Comparison of ENCODE assay signal across 8 cellular contexts in genomic region chr7:6590645-6591110, GRCh38. TPM values are rescaled to one million over a fixed set of nuclear protein-coding genes. Genes with fewer than 3 reads are reported as not detected.
DNase-seq lines count a peak whose midpoint lies in the region; ATAC-seq, FAIRE-seq and TF ChIP-seq lines count a peak whose summit lies in the region.

No MANE protein-coding gene starts in this region.

- H3K27ac ChIP-seq in OCI-LY7 (ENCODE audit: low read depth, low read length, poor library complexity, severe bottlenecking): peak overlapping the region; percentile 72
- no peak overlapping the region for H3K27ac ChIP-seq in H1 (ENCODE audit: low read depth, low read length)
- H3K27ac ChIP-seq in neural cell (ENCODE audit: low read length): peak overlapping the region; percentile 83

- H2BK5ac ChIP-seq in H1 (ENCODE audit: low read depth, low read length): peak overlapping the region; percentile 48; the same call in 1 of the 2 replicates

- no peak overlapping the region for H2AK5ac ChIP-seq in H1 (ENCODE audit: low read depth, low read length)

- no peaks in the 10 kb centered on the region for H3F3A ChIP-seq in neural cell (ENCODE audit: insufficient read depth, low read length, poor library complexity, severe bottlenecking)

- H3K4ac ChIP-seq in H1 (replicated peaks; ENCODE audit: insufficient read length, low read depth, low read length): no peak overlapping the region

- H2AFZ ChIP-seq in OCI-LY7 (ENCODE audit: low read length) (peak overlapping the region; percentile 36; the same call in 1 of the 2 replicates), H1 (ENCODE audit: low read length) (no peak overlapping the region), neural cell (ENCODE audit: low read depth, low read length) (peak overlapping the region; percentile 90)

- peak overlapping the region in 3 of 4 experiments; percentile 66 to 82 (median 72); a peak in 5 of 7 replicates for H3K9ac ChIP-seq in H1 (replicated peaks in 1 of 4; ENCODE audit: extremely low read depth in 1 of 4, low read depth in 3 of 4, low read length in 3 of 4)
- peak overlapping the region; percentile 93 for H3K9ac ChIP-seq in neural cell (ENCODE audit: low read length)

- no peak for TF ChIP-seq CTCF in AG10803 (conservative IDR thresholded peaks at IDR 0.05; ENCODE audit: low read length)
- TF ChIP-seq CTCF in OCI-LY7 (conservative IDR thresholded peaks at IDR 0.05; ENCODE audit: low read length): no peak
- TF ChIP-seq CTCF in H1 (IDR thresholded peaks at IDR 0.05; ENCODE audit: control extremely low read depth in 1 of 3, insufficient read depth in 1 of 3, low read depth in 1 of 3, low read length in 3 of 3): peak in 1 of 3 experiments; percentile 1; a peak in 1 of 4 replicates
- no peak for TF ChIP-seq CTCF in neural cell (IDR thresholded peaks at IDR 0.05; ENCODE audit: poor library complexity, severe bottlenecking)

- H3K4me1 ChIP-seq in OCI-LY7 (ENCODE audit: insufficient read depth, low read length, poor library complexity, severe bottlenecking): peaks cover 22% of the 10 kb centered on the region
- H3K4me1 ChIP-seq in H1 (replicated peaks in 1 of 4; ENCODE audit: control insufficient read depth in 3 of 4, insufficient read depth in 4 of 4, low read length in 3 of 4): peaks cover 0 to 3% (median 0%) of the 10 kb centered on the region in 4 experiments; a peak in 1 of 7 replicates

- no peak overlapping the region for H2BK20ac ChIP-seq in H1 (ENCODE audit: low read length)

- POLR2A ChIA-PET in OCI-LY7 (lab: Charles Lee) (interaction anchor here (0.6 to 1.9 kb wide), 9 partner anchors 9 to 112 kb away, joined by 3 to 7 read pairs (median 4); partner anchors contain the start of gene ZDHHC4), H1 (lab: Charles Lee; ENCODE audit: partially characterized antibody) (interaction anchor here (0.8 to 4.5 kb wide), 9 partner anchors 10 to 71 kb away, joined by 3 to 25 read pairs (median 3); partner anchors contain the start of genes ZDHHC4 and ZNF853)

- CTCF ChIA-PET in OCI-LY7 (lab: Charles Lee; ENCODE audit: unreplicated experiment) (interaction anchor here (0.9 to 1.0 kb wide), 2 partner anchors 10 to 15 kb away, joined by 4 to 5 read pairs; no protein-coding TSS in a partner anchor), H1 (lab: Charles Lee; ENCODE audit: partially characterized antibody) (interaction anchor here (0.6 to 4.3 kb wide), 12 partner anchors 10 to 426 kb away, joined by 3 to 16 read pairs (median 4); no protein-coding TSS in a partner anchor)

- H3K27me3 ChIP-seq in H1 (replicated peaks in 1 of 4; ENCODE audit: control insufficient read depth in 3 of 4, extremely low read depth in 1 of 4, insufficient read depth in 3 of 4, low read length in 3 of 4) (no peaks in the 10 kb centered on the region), neural cell (ENCODE audit: insufficient read depth, low read depth, low read length) (no peaks in the 10 kb centered on the region)

- no peak overlapping the region for H4K91ac ChIP-seq in H1 (replicated peaks; ENCODE audit: insufficient read length, low read length)

- no peaks in the 10 kb centered on the region for H3K9me3 ChIP-seq in OCI-LY7 (ENCODE audit: low read length)
- H3K9me3 ChIP-seq in H1 (ENCODE audit: insufficient read depth in 2 of 2, low read depth in 1 of 2, low read length in 1 of 2): no peaks in the 10 kb centered on the region
- H3K9me3 ChIP-seq in neural cell (ENCODE audit: low read length): no peaks in the 10 kb centered on the region

- no peak for TF ChIP-seq POLR2A in H1 (IDR thresholded peaks at IDR 0.05; ENCODE audit: control extremely low read depth in 1 of 2, low read depth in 2 of 2, low read length in 2 of 2)

- WGBS in H1 (ENCODE audit: extremely low coverage in 1 of 2, insufficient coverage in 1 of 2, insufficient read length in 1 of 2, insufficient replicate concordance in 2 of 2, low coverage in 1 of 2, low lambda C conversion rate in 2 of 2, missing lambda C conversion rate in 1 of 2), 2 experiments: 30% methylated on average over 9 of the region's 10 CpGs; no CpG with 5 or more reads in 1 of the 2 experiments

- ATAC-seq in GM21367 (IDR thresholded peaks at IDR 0.05; ENCODE audit: unreplicated experiment): peak; percentile 15
- no peak for ATAC-seq in HG03439 (IDR thresholded peaks at IDR 0.05; ENCODE audit: unreplicated experiment)
- ATAC-seq in GM21825 (IDR thresholded peaks at IDR 0.05; ENCODE audit: unreplicated experiment): no peak

- no peak overlapping the region for H2BK120ac ChIP-seq in H1 (replicated peaks; ENCODE audit: low read depth, low read length)

- DNase-seq in AG10803 (ENCODE audit: low read depth) (no peak), OCI-LY7 (ENCODE audit: low spot score) (no peak), H1 (ENCODE audit: low read depth in 1 of 2, low spot score in 2 of 2) (no peak), NCI-H2029 (lab: John Stamatoyannopoulos, UW) (no peak)

- no peaks in the 10 kb centered on the region for H4K20me1 ChIP-seq in OCI-LY7 (ENCODE audit: insufficient read depth, low read length)
- H4K20me1 ChIP-seq in H1 (replicated peaks in 1 of 2; ENCODE audit: control insufficient read depth in 1 of 2, insufficient read depth in 2 of 2, low read length in 2 of 2): peaks cover 0 to 3% of the 10 kb centered on the region in 2 experiments
- H4K20me1 ChIP-seq in neural cell (ENCODE audit: insufficient read depth): no peaks in the 10 kb centered on the region

- H4K8ac ChIP-seq in H1 (ENCODE audit: extremely low read depth, insufficient read depth, low read length): no peak overlapping the region; the same call in 1 of the 2 replicates

- no peak overlapping the region for H2BK15ac ChIP-seq in H1 (ENCODE audit: low read length)

- no peak overlapping the region for H3K18ac ChIP-seq in H1 (ENCODE audit: extremely low read depth, low read length)

- H3K14ac ChIP-seq in H1 (ENCODE audit: insufficient read length): no peak overlapping the region

- no peak for TF ChIP-seq EP300 in H1 (IDR thresholded peaks at IDR 0.05; ENCODE audit: borderline replicate concordance in 1 of 2, low read depth in 2 of 2, low read length in 2 of 2)
- no peak for TF ChIP-seq EP300 in neural cell (conservative IDR thresholded peaks at IDR 0.05; ENCODE audit: poor library complexity, severe bottlenecking)

- TF ChIP-seq RAD21 in H1 (IDR thresholded peaks at IDR 0.05 in 1 of 2, conservative IDR thresholded peaks at IDR 0.05 in 1 of 2; ENCODE audit: low read depth in 2 of 2, low read length in 2 of 2) (no peak), neural cell (conservative IDR thresholded peaks at IDR 0.05) (no peak)

- H3K4me2 ChIP-seq in OCI-LY7 (ENCODE audit: low read length) (peak overlapping the region; percentile 97), H1 (ENCODE audit: insufficient read depth in 1 of 2, low read depth in 2 of 2, low read length in 2 of 2) (peak overlapping the region; percentile 68 to 78), neural cell (ENCODE audit: low read length) (peak overlapping the region; percentile 92)

- H3K36me3 ChIP-seq in OCI-LY7 (ENCODE audit: insufficient read depth, low read length): peaks cover 79% of the 10 kb centered on the region
- H3K36me3 ChIP-seq in H1 (ENCODE audit: control insufficient read depth in 2 of 4, insufficient read depth in 4 of 4, low read length in 3 of 4): peaks cover 2 to 40% (median 12%) of the 10 kb centered on the region in 4 experiments; a peak in 7 of 8 replicates
- no peaks in the 10 kb centered on the region for H3K36me3 ChIP-seq in neural cell (ENCODE audit: insufficient read depth, low read length)

- H3K79me2 ChIP-seq in OCI-LY7 (ENCODE audit: insufficient read depth, low read depth, low read length): peaks cover 13% of the 10 kb centered on the region
- no peaks in the 10 kb centered on the region for H3K79me2 ChIP-seq in H1 (ENCODE audit: control insufficient read depth in 1 of 2, insufficient read depth in 2 of 2, low read length in 2 of 2)
- peaks cover 3% of the 10 kb centered on the region for H3K79me2 ChIP-seq in neural cell (replicated peaks; ENCODE audit: insufficient read depth, low read length)

- no peak for FAIRE-seq in H1 (lab: Jason Lieb, UNC)

- H2BK12ac ChIP-seq in H1 (ENCODE audit: low read depth, low read length): no peak overlapping the region

- no peaks in the 10 kb centered on the region; the same call in 1 of the 2 replicates for H3K79me1 ChIP-seq in H1 (ENCODE audit: low read depth, low read length)

- H4K5ac ChIP-seq in H1 (ENCODE audit: insufficient read length, low read depth, low read length): no peak overlapping the region

- H3K9me2 ChIP-seq in OCI-LY7 (ENCODE audit: insufficient read depth, low read length) (no peaks in the 10 kb centered on the region), neural cell (ENCODE audit: insufficient read depth, low read length) (no peaks in the 10 kb centered on the region)

- H3K23me2 ChIP-seq in H1 (ENCODE audit: low read depth, low read length): no peaks in the 10 kb centered on the region; the same call in 1 of the 2 replicates

- intact Hi-C loops in OCI-LY7 (cut with micrococcal nuclease; ENCODE audit: unreplicated experiment): loop anchor here (1.0 to 5.0 kb wide), 5 partner anchors 13 to 267 kb away; partner anchors contain the start of genes ZDHHC4 and ZNF316

- H3K4me3 ChIP-seq in AG10803 (ENCODE audit: low read length) (peak overlapping the region; percentile 87), OCI-LY7 (ENCODE audit: low read depth, low read length, poor library complexity, severe bottlenecking) (peak overlapping the region; percentile 84), H1 (ENCODE audit: extremely low read depth in 1 of 4, insufficient read depth in 2 of 4, low read depth in 3 of 4, low read length in 4 of 4) (peak overlapping the region; percentile 77 to 86 (median 80)), neural cell (ENCODE audit: low read length) (peak overlapping the region; percentile 100)

- BruUV-seq in OCI-LY7 (replicated peaks; lab: Mats Ljungman, UMichigan): no TSS peak

- no peak overlapping the region for H3K23ac ChIP-seq in H1 (ENCODE audit: insufficient read length)

- H3K56ac ChIP-seq in H1 (replicated peaks; ENCODE audit: insufficient read length, low read depth, low read length): no peak overlapping the region

RNA-seq across cellular contexts. Expression of gene INTS15, which starts 0.9 kb away (rescaled TPM):
- 27.2 and 33.0 TPM in 2 replicates for total RNA-seq in OCI-LY7 (2014; rRNA removed; shearing (Covaris generic))
- 38.8 and 40.9 TPM in 2 replicates for total RNA-seq in OCI-LY7 (2022)
- total RNA-seq in H1 (2021; fragmentation: NEBNext Ultra II Directional; extraction: Animal tissue kit (Norgen Biotek cat#: 25700)): 25.7 and 26.1 TPM in 2 replicates
- polyA plus RNA-seq in H1 (2011; rRNA removed) (23.0 and 37.3 TPM in 2 replicates), neural cell (32.0 and 36.2 TPM in 2 replicates)
- 21.9 TPM for polyA plus RNA-seq in H1 (2011; cell fraction: cytosol; rRNA removed)
- 30.1 TPM for polyA plus RNA-seq in H1 (2011; cell fraction: nucleus; rRNA removed)
- polyA plus RNA-seq in H1 (2012, experiment 1 of 2): 18.8 to 22.4 TPM (median 19.7 TPM) in 4 replicates
- 26.1 TPM for polyA plus RNA-seq in H1 (2012, experiment 2 of 2)
- polyA plus RNA-seq in H1 (2013, experiment 1 of 2): 18.3 TPM
- polyA plus RNA-seq in H1 (2013, experiment 2 of 2): 18.0 TPM
- polyA minus RNA-seq in H1 (2011; rRNA and poly(A)+ RNA removed): 12.6 and 15.0 TPM in 2 replicates
- polyA minus RNA-seq in H1 (2011; cell fraction: cytosol; rRNA and poly(A)+ RNA removed): 18.3 TPM
- polyA minus RNA-seq in H1 (2011; cell fraction: nucleus; rRNA and poly(A)+ RNA removed): 12.6 TPM
- 34.5 and 47.0 TPM in 2 replicates for polyA minus RNA-seq in neural cell

RNA-seq across cellular contexts. Expression of gene ZDHHC4, which starts 13.4 kb away (rescaled TPM):
- total RNA-seq in OCI-LY7 (2014; rRNA removed; shearing (Covaris generic)): 60.7 and 76.4 TPM in 2 replicates
- 92.7 and 110 TPM in 2 replicates for total RNA-seq in OCI-LY7 (2022)
- 50.2 and 50.8 TPM in 2 replicates for total RNA-seq in H1 (2021; fragmentation: NEBNext Ultra II Directional; extraction: Animal tissue kit (Norgen Biotek cat#: 25700))
- polyA plus RNA-seq in H1 (2011; rRNA removed) (171 and 174 TPM in 2 replicates), neural cell (52.2 and 55.9 TPM in 2 replicates)
- polyA plus RNA-seq in H1 (2011; cell fraction: cytosol; rRNA removed): 99.9 TPM
- polyA plus RNA-seq in H1 (2011; cell fraction: nucleus; rRNA removed): 88.3 TPM
- polyA plus RNA-seq in H1 (2012, experiment 1 of 2): 49.5 to 61.1 TPM (median 51.8 TPM) in 4 replicates
- polyA plus RNA-seq in H1 (2012, experiment 2 of 2): 83.8 TPM
- 58.5 TPM for polyA plus RNA-seq in H1 (2013, experiment 1 of 2)
- polyA plus RNA-seq in H1 (2013, experiment 2 of 2): 61.2 TPM
- polyA minus RNA-seq in H1 (2011; rRNA and poly(A)+ RNA removed): 155 TPM in 2 replicates
- polyA minus RNA-seq in H1 (2011; cell fraction: cytosol; rRNA and poly(A)+ RNA removed): 28.9 TPM
- polyA minus RNA-seq in H1 (2011; cell fraction: nucleus; rRNA and poly(A)+ RNA removed): 50.4 TPM
- polyA minus RNA-seq in neural cell: 35.5 and 39.7 TPM in 2 replicates

RNA-seq across cellular contexts. Expression of gene ZNF853, which starts 24.7 kb away (rescaled TPM):
- total RNA-seq in OCI-LY7 (2014; rRNA removed; shearing (Covaris generic)): 0.60 and 0.77 TPM in 2 replicates
- total RNA-seq in OCI-LY7 (2022): 0.48 and 0.55 TPM in 2 replicates
- 5.5 and 5.7 TPM in 2 replicates for total RNA-seq in H1 (2021; fragmentation: NEBNext Ultra II Directional; extraction: Animal tissue kit (Norgen Biotek cat#: 25700))
- polyA plus RNA-seq in H1 (2011; rRNA removed) (4.3 and 4.4 TPM in 2 replicates), neural cell (8.7 and 12.9 TPM in 2 replicates)
- 5.4 TPM for polyA plus RNA-seq in H1 (2011; cell fraction: cytosol; rRNA removed)
- 6.3 TPM for polyA plus RNA-seq in H1 (2011; cell fraction: nucleus; rRNA removed)
- 2.0 to 4.2 TPM (median 3.2 TPM) in 4 replicates for polyA plus RNA-seq in H1 (2012, experiment 1 of 2)
- 2.2 TPM for polyA plus RNA-seq in H1 (2012, experiment 2 of 2)
- 4.1 TPM for polyA plus RNA-seq in H1 (2013, experiment 1 of 2)
- polyA plus RNA-seq in H1 (2013, experiment 2 of 2): 4.0 TPM
- polyA minus RNA-seq in H1 (2011; rRNA and poly(A)+ RNA removed): 9.9 and 11.6 TPM in 2 replicates
- 6.5 TPM for polyA minus RNA-seq in H1 (2011; cell fraction: cytosol; rRNA and poly(A)+ RNA removed)
- 5.6 TPM for polyA minus RNA-seq in H1 (2011; cell fraction: nucleus; rRNA and poly(A)+ RNA removed)
- 23.0 and 26.8 TPM in 2 replicates for polyA minus RNA-seq in neural cell

RNA-seq across cellular contexts. Expression of gene GRID2IP, which starts 39.4 kb away (rescaled TPM):
- total RNA-seq in OCI-LY7 (2014; rRNA removed; shearing (Covaris generic)): 0.16 and 0.23 TPM in 2 replicates
- total RNA-seq in OCI-LY7 (2022): 0.32 and 0.41 TPM in 2 replicates
- 1.0 and 1.3 TPM in 2 replicates for total RNA-seq in H1 (2021; fragmentation: NEBNext Ultra II Directional; extraction: Animal tissue kit (Norgen Biotek cat#: 25700))
- polyA plus RNA-seq in H1 (2011; rRNA removed) (0.80 and 1.5 TPM in 2 replicates), neural cell (0.32 TPM in 1 of 2 replicates, not detected in the other)
- polyA plus RNA-seq in H1 (2011; cell fraction: cytosol; rRNA removed): 1.2 TPM
- 4.7 TPM for polyA plus RNA-seq in H1 (2011; cell fraction: nucleus; rRNA removed)
- 0.54 to 1.5 TPM (median 0.94 TPM) in 4 replicates for polyA plus RNA-seq in H1 (2012, experiment 1 of 2)
- polyA plus RNA-seq in H1 (2012, experiment 2 of 2): 0.38 TPM
- polyA plus RNA-seq in H1 (2013, experiment 1 of 2): 0.67 TPM
- 0.64 TPM for polyA plus RNA-seq in H1 (2013, experiment 2 of 2)
- polyA minus RNA-seq in H1 (2011; rRNA and poly(A)+ RNA removed): 1.0 and 1.7 TPM in 2 replicates
- polyA minus RNA-seq in H1 (2011; cell fraction: cytosol; rRNA and poly(A)+ RNA removed): 2.3 TPM
- polyA minus RNA-seq in H1 (2011; cell fraction: nucleus; rRNA and poly(A)+ RNA removed): 4.9 TPM
- polyA minus RNA-seq in neural cell: 0.46 and 0.73 TPM in 2 replicates

RNA-seq across cellular contexts. Expression of gene ZNF316, which starts 46.4 kb away (rescaled TPM):
- total RNA-seq in OCI-LY7 (2014; rRNA removed; shearing (Covaris generic)): 17.1 and 18.1 TPM in 2 replicates
- total RNA-seq in OCI-LY7 (2022): 34.2 and 37.5 TPM in 2 replicates
- 13.7 and 15.5 TPM in 2 replicates for total RNA-seq in H1 (2021; fragmentation: NEBNext Ultra II Directional; extraction: Animal tissue kit (Norgen Biotek cat#: 25700))
- 3.6 and 6.3 TPM in 2 replicates for polyA plus RNA-seq in H1 (2011; rRNA removed)
- polyA plus RNA-seq in H1 (2011; cell fraction: cytosol; rRNA removed): 5.4 TPM
- polyA plus RNA-seq in H1 (2011; cell fraction: nucleus; rRNA removed): 12.3 TPM
- polyA plus RNA-seq in H1 (2012, experiment 1 of 2): 7.2 to 11.4 TPM (median 10.5 TPM) in 4 replicates
- 4.4 TPM for polyA plus RNA-seq in H1 (2012, experiment 2 of 2)
- 4.5 TPM for polyA plus RNA-seq in H1 (2013, experiment 1 of 2)
- polyA plus RNA-seq in H1 (2013, experiment 2 of 2): 4.4 TPM
- polyA minus RNA-seq in H1 (2011; rRNA and poly(A)+ RNA removed): 1.4 and 3.9 TPM in 2 replicates
- 5.4 TPM for polyA minus RNA-seq in H1 (2011; cell fraction: cytosol; rRNA and poly(A)+ RNA removed)
- 4.3 TPM for polyA minus RNA-seq in H1 (2011; cell fraction: nucleus; rRNA and poly(A)+ RNA removed)
- 22.2 and 31.6 TPM in 2 replicates for polyA plus RNA-seq in neural cell
- 32.5 and 43.3 TPM in 2 replicates for polyA minus RNA-seq in neural cell
